23 cellular contexts compared by ENCODE assay signal in genomic region chr14:92863281-92863680, GRCh38. TPM values are rescaled to one million over a fixed set of nuclear protein-coding genes. Genes with fewer than 3 reads are reported as not detected.
DNase-seq lines count a peak whose midpoint lies in the region; ATAC-seq and TF ChIP-seq lines count a peak whose summit lies in the region.
"Had no signal": no experiment of that assay in that cellular context is flagged by ENCODE, and none has a peak within 500 bp of the region (broad histone marks: within the 10 kb centered on the region; RNA-seq: fewer than 3 reads in every experiment).

No MANE protein-coding gene starts in this region.

- no peaks in the 10 kb centered on the region for H3K9me3 ChIP-seq in RWPE2 (ENCODE audit: severe bottlenecking)
- H3K9me3 ChIP-seq: prostate gland, uterus had no signal

- no peaks in the 10 kb centered on the region for H3K27me3 ChIP-seq in RWPE2 (ENCODE audit: insufficient read depth, poor library complexity, severe bottlenecking)
- H3K27me3 ChIP-seq: uterus had no signal

- no peak overlapping the region for H3K4me3 ChIP-seq in RWPE2 (ENCODE audit: severe bottlenecking)
- H3K4me3 ChIP-seq: prostate gland, uterus had no signal

- ATAC-seq in RWPE2 (ENCODE audit: low read depth) (peak; percentile 36; the same call in 1 of the 3 replicates), HG03460 (IDR thresholded peaks at IDR 0.05; ENCODE audit: unreplicated experiment) (no peak), GM18505 (IDR thresholded peaks at IDR 0.05; ENCODE audit: unreplicated experiment) (no peak)
- ATAC-seq: activated CD4-positive, alpha-beta T cell treated with anti-CD3 and anti-CD28 coated beads for 36 hours had no signal

- peaks cover 6% of the 10 kb centered on the region for H3K27me3 Mint-ChIP-seq in progenitor cell of endocrine pancreas

- no peak overlapping the region for H3K27ac ChIP-seq in RWPE2 (ENCODE audit: poor library complexity, severe bottlenecking)
- H3K27ac ChIP-seq: prostate gland, RWPE1, uterus had no signal

- no peaks in the 10 kb centered on the region for H3K36me3 Mint-ChIP-seq in progenitor cell of endocrine pancreas (ENCODE audit: insufficient read depth)
- H3K36me3 Mint-ChIP-seq: memory B cell; natural killer cell treated with Interleukin-12 subunit alpha and Interleukin-12 subunit beta and Interleukin-15 and Interleukin-18, amount 100 ng/mL, for 72 hours had no signal

- H3K9me3 Mint-ChIP-seq in progenitor cell of endocrine pancreas (ENCODE audit: low read depth): no peaks in the 10 kb centered on the region
- H3K9me3 Mint-ChIP-seq: natural killer cell treated with Interleukin-12 subunit alpha and Interleukin-12 subunit beta and Interleukin-15 and Interleukin-18, amount 100 ng/mL, for 72 hours had no signal

- DNase-seq in DMS53 (lab: John Stamatoyannopoulos, UW) (peak; percentile 58), DMS53 treated with DMSO at 0.1 percent for 48 hours (lab: John Stamatoyannopoulos, UW; ENCODE audit: unreplicated experiment) (no peak), NCI-H2171 treated with DMSO at 0.1 percent for 48 hours (lab: John Stamatoyannopoulos, UW) (peak; percentile 78), RWPE2 (ENCODE audit: low spot score) (no peak), progenitor cell of endocrine pancreas (ENCODE audit: low spot score, unreplicated experiment) (no peak)
- DNase-seq in activated CD8-positive, alpha-beta memory T cell treated with anti-CD3 and anti-CD28 coated beads, Interleukin-2, amount 50 U/mL, for 48 hours: no peak
- DNase-seq: 8988T; activated CD4-positive, alpha-beta T cell treated with anti-CD3 and anti-CD28 coated beads for 36 hours; activated gamma-delta T cell; GOT3; kidney glomerular epithelial cell; NCI-H187 treated with DMSO at 0.1 percent for 48 hours; substantia nigra; SW 1271; uterus had no signal

- no peak for TF ChIP-seq CTCF in RWPE2 (IDR thresholded peaks at IDR 0.05; ENCODE audit: poor library complexity, severe bottlenecking)
- no peak for TF ChIP-seq CTCF in progenitor cell of endocrine pancreas (IDR thresholded peaks at IDR 0.05; ENCODE audit: unreplicated experiment)

- H3K4me3 Mint-ChIP-seq in progenitor cell of endocrine pancreas (ENCODE audit: low read depth): no peak overlapping the region
- H3K4me3 Mint-ChIP-seq: activated CD4-positive, alpha-beta T cell treated with anti-CD3 and anti-CD28 coated beads for 36 hours; dendritic cell treated with granulocyte-macrophage colony-stimulating factor and Interleukin-4, amounts not matched to agents 40 ng/mL and 50 ng/mL, for 4 days; memory B cell; natural killer cell treated with Interleukin-12 subunit alpha and Interleukin-12 subunit beta and Interleukin-15 and Interleukin-18, amount 100 ng/mL, for 72 hours had no signal

- peak overlapping the region; percentile 37 for H3K27ac Mint-ChIP-seq in progenitor cell of endocrine pancreas
- H3K27ac Mint-ChIP-seq: activated CD4-positive, alpha-beta T cell treated with anti-CD3 and anti-CD28 coated beads for 36 hours; dendritic cell treated with granulocyte-macrophage colony-stimulating factor and Interleukin-4, amounts not matched to agents 40 ng/mL and 50 ng/mL, for 4 days; memory B cell; natural killer cell treated with Interleukin-12 subunit alpha and Interleukin-12 subunit beta and Interleukin-15 and Interleukin-18, amount 100 ng/mL, for 72 hours had no signal

- no peaks in the 10 kb centered on the region for H3K4me1 ChIP-seq in RWPE2 (ENCODE audit: insufficient read depth, poor library complexity, severe bottlenecking)
- H3K4me1 ChIP-seq: prostate gland, uterus had no signal

- no peak for TF ChIP-seq POLR2A in GM18505 (IDR thresholded peaks at IDR 0.05; ENCODE audit: borderline replicate concordance, extremely low read depth, insufficient read depth, insufficient read length)

- H3K36me3 ChIP-seq in RWPE2 (ENCODE audit: low read depth): no peaks in the 10 kb centered on the region
- H3K36me3 ChIP-seq: prostate gland, uterus had no signal

- H3K4me1 Mint-ChIP-seq in progenitor cell of endocrine pancreas (ENCODE audit: low read depth): no peaks in the 10 kb centered on the region
- H3K4me1 Mint-ChIP-seq: memory B cell had no signal

RNA-seq across cellular contexts. Expression of gene CHGA, which starts 59.7 kb away (rescaled TPM):
- 1,495 and 1,590 TPM in 2 replicates for total RNA-seq in progenitor cell of endocrine pancreas
- total RNA-seq: activated CD4-positive, alpha-beta T cell treated with anti-CD3 and anti-CD28 coated beads for 36 hours; epithelial cell of proximal tubule; natural killer cell treated with Interleukin-12 subunit alpha and Interleukin-12 subunit beta and Interleukin-15 and Interleukin-18, amount 100 ng/mL, for 72 hours had no signal

Comparison
In these comparisons a context has a peak if more than half of its experiments do, and no peak if none do; other contexts are left out.
1. DNase-seq: peak in DMS53 (single experiment) and NCI-H2171 treated with DMSO at 0.1 percent for 48 hours (single experiment); none in DMS53 treated with DMSO at 0.1 percent for 48 hours (single experiment), RWPE2 (single experiment), progenitor cell of endocrine pancreas (single experiment) and activated CD8-positive, alpha-beta memory T cell treated with anti-CD3 and anti-CD28 coated beads, Interleukin-2, amount 50 U/mL, for 48 hours (single experiment).